8 cellular contexts compared by ENCODE assay signal in the genomic region with DNA sequence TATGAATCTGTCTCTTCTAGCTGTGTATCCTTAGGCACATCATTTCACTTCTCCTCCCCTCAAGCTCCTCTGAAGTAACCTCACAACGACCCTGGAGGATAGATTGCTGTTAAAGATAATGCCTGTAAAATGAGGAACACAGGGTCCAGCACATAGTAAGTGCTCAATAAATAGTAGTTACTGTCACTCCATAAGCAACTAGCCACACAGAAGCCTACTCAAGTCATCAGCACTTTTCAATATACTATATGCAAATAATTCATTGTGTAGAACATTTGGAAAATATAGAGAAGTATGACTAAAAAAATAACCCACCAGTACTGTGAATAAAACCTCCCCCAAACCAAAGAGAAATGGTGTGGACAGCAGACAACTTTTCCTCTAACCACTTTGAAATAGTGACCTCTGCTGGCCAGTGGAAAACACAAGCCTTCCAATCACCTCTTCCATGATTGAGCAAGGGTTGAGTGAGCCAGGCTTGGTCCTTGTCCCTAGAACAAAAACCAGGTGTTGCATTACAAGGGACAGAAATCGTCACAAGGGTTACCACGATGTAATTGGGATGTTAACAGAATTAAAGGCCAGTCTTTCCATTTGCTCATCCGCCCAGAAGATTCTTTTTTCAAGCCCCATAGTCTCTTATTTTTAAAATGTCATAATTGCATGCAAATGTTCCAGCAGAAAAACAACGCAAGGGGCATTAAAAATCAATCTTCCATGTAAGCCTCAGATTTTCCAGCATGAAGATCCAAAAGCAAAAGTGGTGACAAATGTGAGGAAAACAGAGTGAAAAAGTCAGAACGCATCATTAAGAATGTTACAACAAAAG. TPM values are rescaled to one million over a fixed set of nuclear protein-coding genes. Genes with fewer than 3 reads are reported as not detected.
A peak's percentile ranks its signal among the peaks of the same experiment; 100 is the strongest.
DNase-seq lines count a peak whose midpoint lies in the region; ATAC-seq and TF ChIP-seq lines count a peak whose summit lies in the region.

No MANE protein-coding gene starts in this region.

- DNase-seq in Caco-2 (peak; percentile 37 to 46), H7 (peak; percentile 59), NCI-H748 treated with DMSO at 0.1 percent for 48 hours (lab: John Stamatoyannopoulos, UW) (peak; percentile 11), breast epithelium (ENCODE audit: low spot score in 2 of 2) (no peak), left kidney (ENCODE audit: low read depth, low spot score) (peak; percentile 81), ureter (ENCODE audit: low spot score) (peak; percentile 54)

- H3K27me3 ChIP-seq in Caco-2 (replicated peaks; ENCODE audit: control insufficient read depth, insufficient read depth, low read length) (no peaks in the 10 kb centered on the region), H7 (ENCODE audit: control insufficient read depth, insufficient read depth, low read length) (no peaks in the 10 kb centered on the region; the same call in 1 of the 2 replicates), breast epithelium (no peaks in the 10 kb centered on the region)

- no peaks in the 10 kb centered on the region for H3K9me3 Mint-ChIP-seq in Caco-2 (ENCODE audit: unreplicated experiment)

- H3K4me3 Mint-ChIP-seq in Caco-2 (ENCODE audit: unreplicated experiment), result no peak overlapping the region

- H3K4me3 ChIP-seq in Caco-2 (ENCODE audit: low read depth, low read length), result no peak overlapping the region
- no peak overlapping the region for H3K4me3 ChIP-seq in H7 (ENCODE audit: insufficient read depth, low read depth, low read length)
- no peak overlapping the region for H3K4me3 ChIP-seq in breast epithelium

- TF ChIP-seq CTCF in Caco-2 (IDR thresholded peaks at IDR 0.05; ENCODE audit: insufficient read depth in 1 of 2, low read depth in 1 of 2, low read length in 1 of 2, severe bottlenecking in 1 of 2, unreplicated experiment in 1 of 2) (peak; percentile 41 to 44), breast epithelium (IDR thresholded peaks at IDR 0.05) (peak in 2 of 3 donors; percentile 27 to 59)

- POLR2A ChIA-PET in Caco-2 (lab: Charles Lee), result no interaction called here

- TF ChIP-seq POLR2A in breast epithelium (IDR thresholded peaks at IDR 0.05), result no peak

- BruUV-seq in Caco-2 (replicated peaks; lab: Mats Ljungman, UMichigan), result no TSS peak

- ATAC-seq in GM18520 (IDR thresholded peaks at IDR 0.05; ENCODE audit: unreplicated experiment), result no peak
- no peak for ATAC-seq in HG03039 (IDR thresholded peaks at IDR 0.05; ENCODE audit: unreplicated experiment)

- no peaks in the 10 kb centered on the region for H3K36me3 Mint-ChIP-seq in Caco-2 (ENCODE audit: insufficient read depth, unreplicated experiment)

- H3K9me3 ChIP-seq in Caco-2, result no peaks in the 10 kb centered on the region
- no peaks in the 10 kb centered on the region for H3K9me3 ChIP-seq in breast epithelium

- H3K4me1 ChIP-seq in Caco-2, result 0 out of 2 replicates have a peak, but pooled peaks cover 4% of the 10 kb centered on the region
- no peaks in the 10 kb centered on the region for H3K4me1 ChIP-seq in breast epithelium

- H3K36me3 ChIP-seq in Caco-2 (ENCODE audit: control insufficient read depth, insufficient read depth, low read length) (no peaks in the 10 kb centered on the region), H7 (replicated peaks; ENCODE audit: control insufficient read depth, insufficient read depth, low read length) (no peaks in the 10 kb centered on the region), breast epithelium (no peaks in the 10 kb centered on the region)

- no peaks in the 10 kb centered on the region for H3K27me3 Mint-ChIP-seq in Caco-2 (ENCODE audit: insufficient read depth, unreplicated experiment)

- no peak overlapping the region for H3K27ac ChIP-seq in breast epithelium

- H3K27ac Mint-ChIP-seq in Caco-2 (ENCODE audit: unreplicated experiment), result no peak overlapping the region

- H3K4me1 Mint-ChIP-seq in Caco-2 (ENCODE audit: low read depth, unreplicated experiment), result no peaks in the 10 kb centered on the region

- intact Hi-C loops in Caco-2 (cut with micrococcal nuclease; ENCODE audit: unreplicated experiment) (loop anchor here (2.0 kb wide), 1 partner anchor 40 kb away; no protein-coding TSS in a partner anchor), breast epithelium (cut with DNase I; ENCODE audit: low total_unique reads) (no loop called here)

- CTCF ChIA-PET in Caco-2 (lab: Charles Lee), result no interaction called here

RNA-seq across cellular contexts. Expression of a gene that starts 15.7 kb away (rescaled TPM):
- total RNA-seq in Caco-2 (2022), result not detected in 2 replicates
- total RNA-seq in H7 (2014; rRNA removed; shearing (Covaris generic)), result 0.04 and 0.42 TPM in 2 replicates
- total RNA-seq in breast epithelium, result 1 to 10 TPM in 1 of 3 donors, under 1 TPM in 2; 0.16 to 2.0 (median 0.59) TPM
- total RNA-seq in ureter, result 2.7 TPM

Comparison
In these comparisons a context has a peak if more than half of its experiments do, and no peak if none do; other contexts are left out.
1. DNase-seq: peak in Caco-2 (2 of 2), H7 (single experiment), NCI-H748 treated with DMSO at 0.1 percent for 48 hours (single experiment), left kidney (single experiment) and ureter (single experiment); none in breast epithelium (0 of 2).